10 cellular contexts compared by ENCODE assay signal in the genomic region with DNA sequence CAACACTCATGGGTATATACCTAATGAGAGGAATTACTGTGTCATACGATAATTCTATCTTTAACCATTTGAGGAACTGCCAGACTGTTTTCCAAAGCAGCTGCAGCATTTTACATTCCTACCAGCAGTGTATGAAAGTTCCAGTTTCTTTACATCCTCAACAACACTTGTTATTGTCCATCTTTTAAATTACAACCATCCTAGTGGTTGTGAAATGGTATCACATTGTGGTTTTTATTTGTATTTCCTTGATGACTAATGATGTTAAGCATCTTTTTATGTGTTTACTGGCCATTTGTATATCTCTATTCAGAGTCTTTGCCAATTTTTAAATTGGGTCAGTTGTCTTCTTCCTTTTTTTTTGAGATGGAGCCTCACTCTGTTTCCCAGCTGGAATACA. TPM values are rescaled to one million over a fixed set of nuclear protein-coding genes. Genes with fewer than 3 reads are reported as not detected.
DNase-seq lines count a peak whose midpoint lies in the region; ATAC-seq, FAIRE-seq and TF ChIP-seq lines count a peak whose summit lies in the region.
"Had no signal": no experiment of that assay in that cellular context is flagged by ENCODE, and none has a peak within 500 bp of the region (broad histone marks: within the 10 kb centered on the region; RNA-seq: fewer than 3 reads in every experiment).

No MANE protein-coding gene starts in this region.

- H3K36me3 Mint-ChIP-seq in activated CD8-positive, alpha-beta T cell treated with anti-CD3 and anti-CD28 coated beads for 36 hours (ENCODE audit: low read depth), result peaks cover 3% of the 10 kb centered on the region

- intact Hi-C loops in activated CD8-positive, alpha-beta T cell treated with anti-CD3 and anti-CD28 coated beads for 36 hours (cut with micrococcal nuclease), result no loop called here

- H3K79me2 ChIP-seq in fibroblast of lung (ENCODE audit: control insufficient read depth, insufficient read depth, low read length) (peaks cover 9% of the 10 kb centered on the region), smooth muscle cell (ENCODE audit: low read depth) (peaks cover 6% of the 10 kb centered on the region)

- POLR2A ChIA-PET in activated CD8-positive, alpha-beta T cell treated with anti-CD3 and anti-CD28 coated beads for 36 hours (lab: Charles Lee), result interaction anchor here (1.1 kb wide), 1 partner anchor 110 kb away, joined by 3 read pairs; no protein-coding TSS in a partner anchor

- H3K4me2 ChIP-seq in fibroblast of lung (ENCODE audit: extremely low read depth, insufficient read depth, low read length) (peak overlapping the region; percentile 49), smooth muscle cell (no peak overlapping the region)

- peak; percentile 65 for DNase-seq in GM04503 (ENCODE audit: low read depth)
- DNase-seq in RPMI7951 (ENCODE audit: low read depth), result peak; percentile 70
- DNase-seq in fibroblast of lung (ENCODE audit: low read depth in 2 of 2), result peak in 1 of 2 donors; percentile 29
- no peak for DNase-seq in smooth muscle cell (lab: John Stamatoyannopoulos, UW; ENCODE audit: unreplicated experiment)
- no peak for DNase-seq in activated CD8-positive, alpha-beta T cell treated with anti-CD3 and anti-CD28 coated beads for 36 hours
- DNase-seq in GM12892 (ENCODE audit: insufficient read length), result no peak
- DNase-seq: DMS79 treated with DMSO at 0.1 percent for 48 hours; effector CD4-positive, alpha-beta T cell had no signal

- H3K27ac ChIP-seq in fibroblast of lung (ENCODE audit: insufficient read depth, low read length) (no peak overlapping the region), smooth muscle cell (ENCODE audit: low read depth) (no peak overlapping the region)

- H3K27me3 ChIP-seq in fibroblast of lung (ENCODE audit: control insufficient read depth, insufficient read depth, low read length) (no peaks in the 10 kb centered on the region), smooth muscle cell (ENCODE audit: low read depth) (no peaks in the 10 kb centered on the region)

- H3K4me1 Mint-ChIP-seq in activated CD8-positive, alpha-beta T cell treated with anti-CD3 and anti-CD28 coated beads for 36 hours (ENCODE audit: low read depth), result peaks cover 16% of the 10 kb centered on the region

- peaks cover 3% of the 10 kb centered on the region for H3F3A ChIP-seq in smooth muscle cell (ENCODE audit: low read depth)

- no peak for TF ChIP-seq CTCF in fibroblast of lung (conservative IDR thresholded peaks at IDR 0.05 in 1 of 2, IDR thresholded peaks at IDR 0.05 in 1 of 2; ENCODE audit: low read depth in 1 of 2, low read length in 2 of 2)
- peak; percentile 21 for TF ChIP-seq CTCF in smooth muscle cell (IDR thresholded peaks at IDR 0.05; ENCODE audit: borderline replicate concordance, insufficient read depth, poor library complexity, severe bottlenecking)
- no peak for TF ChIP-seq CTCF in activated CD8-positive, alpha-beta T cell treated with anti-CD3 and anti-CD28 coated beads for 36 hours (IDR thresholded peaks at IDR 0.05)

- FAIRE-seq in GM12892 (lab: Jason Lieb, UNC), result no peak

- H4K20me1 ChIP-seq in fibroblast of lung (ENCODE audit: control insufficient read depth, extremely low read depth, insufficient read depth, low read length) (no peaks in the 10 kb centered on the region), smooth muscle cell (ENCODE audit: low read depth) (no peaks in the 10 kb centered on the region)

- no peak overlapping the region for H3K27ac Mint-ChIP-seq in activated CD8-positive, alpha-beta T cell treated with anti-CD3 and anti-CD28 coated beads for 36 hours

- peaks cover 1% of the 10 kb centered on the region for H3K27me3 Mint-ChIP-seq in activated CD8-positive, alpha-beta T cell treated with anti-CD3 and anti-CD28 coated beads for 36 hours

- H3K4me3 ChIP-seq in fibroblast of lung (replicated peaks in 1 of 4; ENCODE audit: control extremely low read depth in 1 of 4, insufficient read depth in 1 of 4, low read depth in 3 of 4, low read length in 4 of 4), result no peak overlapping the region
- no peak overlapping the region for H3K4me3 ChIP-seq in smooth muscle cell

- H2AFZ ChIP-seq in fibroblast of lung (ENCODE audit: low read length) (no peak overlapping the region), smooth muscle cell (ENCODE audit: low read depth) (peak overlapping the region; percentile 6)

- H3K4me1 ChIP-seq in fibroblast of lung (ENCODE audit: control insufficient read depth, extremely low read depth, insufficient read depth, low read length) (no peaks in the 10 kb centered on the region), smooth muscle cell (ENCODE audit: low read depth) (peaks cover 4% of the 10 kb centered on the region)

- H3K4me3 Mint-ChIP-seq in activated CD8-positive, alpha-beta T cell treated with anti-CD3 and anti-CD28 coated beads for 36 hours, result no peak overlapping the region

- TF ChIP-seq POLR2A in GM12892 (IDR thresholded peaks at IDR 0.05; ENCODE audit: low read depth, low read length), result no peak

- no peaks in the 10 kb centered on the region for H3K9me3 Mint-ChIP-seq in activated CD8-positive, alpha-beta T cell treated with anti-CD3 and anti-CD28 coated beads for 36 hours

- no peaks in the 10 kb centered on the region for H3K36me3 ChIP-seq in fibroblast of lung (ENCODE audit: control insufficient read depth, insufficient read depth, low read length)
- H3K36me3 ChIP-seq in smooth muscle cell (ENCODE audit: low read depth), result no peaks in the 10 kb centered on the region

- no peaks in the 10 kb centered on the region for H3K9me3 ChIP-seq in fibroblast of lung (ENCODE audit: control insufficient read depth, insufficient read depth, low read depth, low read length)
- no peaks in the 10 kb centered on the region for H3K9me3 ChIP-seq in smooth muscle cell (replicated peaks; ENCODE audit: low read depth)

- H3K9ac ChIP-seq in fibroblast of lung (ENCODE audit: insufficient read depth, low read length) (no peak overlapping the region), smooth muscle cell (ENCODE audit: low read depth) (no peak overlapping the region)

- ATAC-seq in HG02840 (IDR thresholded peaks at IDR 0.05; ENCODE audit: low FRiP score, unreplicated experiment), result no peak
- ATAC-seq in activated CD8-positive, alpha-beta T cell treated with anti-CD3 and anti-CD28 coated beads for 36 hours, result no peak

- CTCF ChIA-PET in activated CD8-positive, alpha-beta T cell treated with anti-CD3 and anti-CD28 coated beads for 36 hours (lab: Charles Lee), result interaction anchor here (1.3 to 2.2 kb wide), 3 partner anchors 19 to 174 kb away, joined by 3 to 9 read pairs (median 4); no protein-coding TSS in a partner anchor

- 59% methylated on average over 1 of the region's 1 CpG for WGBS in smooth muscle cell (ENCODE audit: low lambda C conversion rate)

RNA-seq across cellular contexts. Expression of gene CKAP2L, which starts 4.0 kb away (rescaled TPM):
- 47.1 and 61.9 TPM in 2 replicates for total RNA-seq in RPMI7951 (2014; rRNA removed; shearing (Covaris generic))
- total RNA-seq in fibroblast of lung (0.26 and 3.0 TPM in 2 replicates), smooth muscle cell (7.8 and 16.7 TPM in 2 replicates)
- polyA plus RNA-seq in fibroblast of lung (4.4 and 14.5 TPM in 2 replicates), smooth muscle cell (5.1 and 6.6 TPM in 2 replicates)
- polyA plus RNA-seq in fibroblast of lung (2012), result 2.9 and 11.9 TPM in 2 replicates
- 2.7 TPM in 1 of 2 replicates, not detected in the other for polyA minus RNA-seq in fibroblast of lung (ENCODE audit: low replicate concordance)
- 10 to 100 TPM; 24.5 to 30.5 TPM for total RNA-seq in activated CD8-positive, alpha-beta T cell treated with anti-CD3 and anti-CD28 coated beads for 36 hours
- polyA plus RNA-seq in GM12892 (2012; ENCODE audit: missing spikeins), result 13.2 TPM

RNA-seq across cellular contexts. Expression of gene IL1A, which starts 15.9 kb away (rescaled TPM):
- 1.9 and 2.3 TPM in 2 replicates for total RNA-seq in RPMI7951 (2014; rRNA removed; shearing (Covaris generic))
- total RNA-seq in fibroblast of lung (0.17 and 0.26 TPM in 2 replicates), smooth muscle cell (3.4 and 6.4 TPM in 2 replicates)
- polyA plus RNA-seq in fibroblast of lung (0.07 and 0.09 TPM in 2 replicates), smooth muscle cell (1.4 and 5.1 TPM in 2 replicates)
- polyA plus RNA-seq in fibroblast of lung (2012), result 0.09 TPM in 1 of 2 replicates, not detected in the other
- polyA minus RNA-seq in fibroblast of lung (ENCODE audit: low replicate concordance), result not detected in 2 replicates
- total RNA-seq in activated CD8-positive, alpha-beta T cell treated with anti-CD3 and anti-CD28 coated beads for 36 hours, result under 1 TPM; 0.69 to 0.99 TPM
- 15.1 TPM for polyA plus RNA-seq in GM12892 (2012; ENCODE audit: missing spikeins)

RNA-seq across cellular contexts. Expression of gene NT5DC4, which starts 47.6 kb away (rescaled TPM):
- not detected in 2 replicates for total RNA-seq in RPMI7951 (2014; rRNA removed; shearing (Covaris generic))
- total RNA-seq in fibroblast of lung, result not detected in 2 replicates
- polyA plus RNA-seq in fibroblast of lung, result not detected in 2 replicates
- polyA plus RNA-seq in fibroblast of lung (2012), result not detected in 2 replicates
- not detected in 2 replicates for polyA minus RNA-seq in fibroblast of lung (ENCODE audit: low replicate concordance)
- not detected in 2 replicates for total RNA-seq in smooth muscle cell
- polyA plus RNA-seq in smooth muscle cell, result not detected in 2 replicates
- total RNA-seq in activated CD8-positive, alpha-beta T cell treated with anti-CD3 and anti-CD28 coated beads for 36 hours, result not detected
- polyA plus RNA-seq in GM12892 (2012; ENCODE audit: missing spikeins), result 0.68 TPM
- total RNA-seq: T-helper 2 cell treated with Interferon-gamma antibody and Interleukin-4, amounts not matched to agents 100 ng/mL and 5 ng/mL, for 36 hours had no signal

Comparison
In these comparisons a context has a peak if more than half of its experiments do, and no peak if none do; other contexts are left out.
1. DNase-seq: peak in GM04503 (single experiment) and RPMI7951 (single experiment); none in smooth muscle cell (single experiment), activated CD8-positive, alpha-beta T cell treated with anti-CD3 and anti-CD28 coated beads for 36 hours (single experiment) and GM12892 (single experiment).